In the genomic region with DNA sequence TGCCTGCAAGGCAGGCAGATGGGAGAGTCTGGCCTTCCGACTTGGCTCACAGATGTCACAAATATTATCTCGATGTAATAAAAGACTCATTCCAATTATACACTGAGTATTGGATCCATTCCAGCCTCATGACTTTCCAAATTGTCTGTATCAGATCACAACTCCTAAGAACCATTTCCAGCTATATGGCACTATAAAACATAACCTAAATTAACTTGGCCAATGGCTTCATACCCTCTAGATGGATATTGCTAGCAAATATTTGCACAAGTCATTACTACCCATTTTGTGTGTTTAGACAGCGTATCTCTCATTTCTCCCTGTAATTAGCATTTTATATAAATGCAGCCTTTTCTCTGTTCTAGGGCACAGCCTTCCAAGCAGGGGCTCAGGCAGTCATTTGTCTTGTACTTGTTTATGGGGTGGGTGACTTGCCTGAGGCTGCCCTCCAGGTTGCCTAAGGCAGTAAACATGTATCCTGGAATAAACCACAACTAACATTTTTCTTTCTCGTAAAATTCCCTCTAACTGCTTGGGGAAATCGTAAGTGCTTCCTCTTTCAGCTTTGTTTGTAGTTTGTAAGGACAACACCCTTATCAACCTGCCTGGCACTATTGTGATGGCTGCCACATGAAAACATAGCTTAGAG, we compare ENCODE assay signal across 18 cellular contexts.
DNase-seq lines count a peak whose midpoint lies in the region; ATAC-seq, FAIRE-seq and TF ChIP-seq lines count a peak whose summit lies in the region.
"Had no signal": no experiment of that assay in that cellular context is flagged by ENCODE, and none has a peak within 500 bp of the region (broad histone marks: within the 10 kb centered on the region; RNA-seq: fewer than 3 reads in every experiment).

No MANE protein-coding gene starts in this region.

- H3K9me3 ChIP-seq in MG63 (no peaks in the 10 kb centered on the region), kidney (ENCODE audit: control insufficient read depth in 1 of 2, low read length in 2 of 2) (no peaks in the 10 kb centered on the region), adrenal gland (replicated peaks in 1 of 3) (no peaks in the 10 kb centered on the region)
- H3K9me3 ChIP-seq: gastrocnemius medialis, suprapubic skin had no signal

- TF ChIP-seq CTCF in kidney (IDR thresholded peaks at IDR 0.05; ENCODE audit: borderline replicate concordance, extremely low read depth, insufficient read depth) (no peak), adrenal gland (IDR thresholded peaks at IDR 0.05) (no peak)

- H3K4me3 ChIP-seq in MG63 (no peak overlapping the region), kidney (ENCODE audit: low read length in 2 of 2) (no peak overlapping the region), adrenal gland (no peak overlapping the region)
- H3K4me3 ChIP-seq: gastrocnemius medialis, suprapubic skin had no signal

- ATAC-seq in HG02763 (IDR thresholded peaks at IDR 0.05; ENCODE audit: unreplicated experiment): no peak
- ATAC-seq: activated CD4-positive, CD25-positive, alpha-beta regulatory T cell treated with anti-CD3 and anti-CD28 coated beads, Interleukin-2, amount 50 U/mL, for 24 hours; gastrocnemius medialis; Right ventricle myocardium inferior had no signal

- peaks cover 4% of the 10 kb centered on the region for H3K27me3 ChIP-seq in MG63
- H3K27me3 ChIP-seq in adrenal gland: no peaks in the 10 kb centered on the region

- H3K36me3 ChIP-seq in MG63 (no peaks in the 10 kb centered on the region), kidney (ENCODE audit: control insufficient read depth in 1 of 2, insufficient read depth in 2 of 2, low read length in 2 of 2) (no peaks in the 10 kb centered on the region), adrenal gland (replicated peaks in 1 of 2) (no peaks in the 10 kb centered on the region)
- H3K36me3 ChIP-seq: gastrocnemius medialis, suprapubic skin had no signal

- DNase-seq in DMS 273 (lab: John Stamatoyannopoulos, UW; ENCODE audit: unreplicated experiment): peak; percentile 95
- peak; percentile 97 for DNase-seq in NCI-H1105 (lab: John Stamatoyannopoulos, UW)
- peak; percentile 75 for DNase-seq in NCI-H2171 (lab: John Stamatoyannopoulos, UW)
- peak; percentile 83 for DNase-seq in SHP77 treated with DMSO at 0.1 percent for 48 hours (lab: John Stamatoyannopoulos, UW)
- no peak for DNase-seq in MG63
- no peak for DNase-seq in kidney
- DNase-seq in adrenal gland: no peak
- DNase-seq: activated naive CD4-positive, alpha-beta T cell treated with Interleukin-2 at 50 U/mL for 16 hours; cortex of kidney; gastrocnemius medialis; GOT3; stimulated activated CD4-positive, alpha-beta T cell treated with anti-CD3 and anti-CD28 coated beads, Interleukin-4, amount 100 ng/mL, for 24 hours; stimulated activated CD8-positive, alpha-beta memory T cell treated with anti-CD3 and anti-CD28 coated beads, Interleukin-4, amount 100 ng/mL, for 48 hours had no signal

- no peak for TF ChIP-seq POLR2A in adrenal gland (IDR thresholded peaks at IDR 0.05)

- FAIRE-seq in kidney (lab: Jason Lieb, UNC): no peak
- FAIRE-seq: astrocyte had no signal

- no peak overlapping the region for H3K27ac ChIP-seq in kidney (ENCODE audit: low read depth in 2 of 2, low read length in 2 of 2)
- H3K27ac ChIP-seq in adrenal gland: no peak overlapping the region
- H3K27ac ChIP-seq: gastrocnemius medialis, suprapubic skin had no signal

- 63 to 68% (median 66%) methylated on average over 5 of the region's 5 CpGs for WGBS in adrenal gland, 4 donors

- H3K4me1 ChIP-seq in kidney (ENCODE audit: control insufficient read depth in 1 of 2, insufficient read depth in 1 of 2, low read depth in 1 of 2, low read length in 2 of 2) (no peaks in the 10 kb centered on the region), adrenal gland (replicated peaks in 1 of 2) (no peaks in the 10 kb centered on the region)
- H3K4me1 ChIP-seq: gastrocnemius medialis, suprapubic skin had no signal

- no peak overlapping the region for H3K9ac ChIP-seq in kidney (ENCODE audit: low read length in 2 of 2)

- intact Hi-C loops in kidney (cut with DNase I): no loop called here
- intact Hi-C loops in adrenal gland (cut with DNase I): no loop called here

Comparison
In these comparisons a context has a peak if more than half of its experiments do, and no peak if none do; other contexts are left out.
1. DNase-seq: peak in DMS 273 (single experiment), NCI-H1105 (single experiment), NCI-H2171 (single experiment) and SHP77 treated with DMSO at 0.1 percent for 48 hours (single experiment); none in MG63 (single experiment), kidney (single experiment) and adrenal gland (0 of 7).